ENCODE assay signal across 8 cellular contexts in genomic region chr11:794766-795637, GRCh38. TPM values are rescaled to one million over a fixed set of nuclear protein-coding genes. Genes with fewer than 3 reads are reported as not detected.
DNase-seq lines count a peak whose midpoint lies in the region; ATAC-seq, FAIRE-seq and TF ChIP-seq lines count a peak whose summit lies in the region.
"Had no signal": no experiment of that assay in that cellular context is flagged by ENCODE, and none has a peak within 500 bp of the region (broad histone marks: within the 10 kb centered on the region; RNA-seq: fewer than 3 reads in every experiment).

No MANE protein-coding gene starts in this region.

- TF ChIP-seq CTCF in PC-3 (conservative IDR thresholded peaks at IDR 0.05; ENCODE audit: low read depth, low read length) (no peak), endothelial cell (IDR thresholded peaks at IDR 0.05; ENCODE audit: unreplicated experiment) (no peak)

- H3K27me3 Mint-ChIP-seq in endothelial cell (ENCODE audit: unreplicated experiment), result peaks cover 9% of the 10 kb centered on the region

- no peaks in the 10 kb centered on the region for H3K9me3 ChIP-seq in PC-3 (ENCODE audit: low read length)
- H3K9me3 ChIP-seq in small intestine (ENCODE audit: control insufficient read depth, low read depth), result no peaks in the 10 kb centered on the region
- no peaks in the 10 kb centered on the region for H3K9me3 ChIP-seq in trophoblast cell (ENCODE audit: insufficient read depth, low read depth, low read length)

- no peak overlapping the region for H4K8ac ChIP-seq in trophoblast cell (ENCODE audit: low read depth, low read length)

- WGBS in small intestine, 3 donors, result 25 to 51% (median 40%) methylated on average over 33 to 38 of the region's 38 CpGs
- no CpG with 5 or more reads among the region's 38 CpGs for WGBS in trophoblast cell (ENCODE audit: extremely low coverage, insufficient coverage, insufficient read length)

- no peak overlapping the region for H3K4ac ChIP-seq in trophoblast cell (ENCODE audit: low read depth, low read length)

- no TSS peak for BruUV-seq in PC-3 (replicated peaks; lab: Mats Ljungman, UMichigan)

- H3K79me1 ChIP-seq in trophoblast cell (ENCODE audit: low read length), result peaks cover 6% of the 10 kb centered on the region

- no peak overlapping the region for H2BK12ac ChIP-seq in trophoblast cell (ENCODE audit: low read length)

- no peak overlapping the region for H3K14ac ChIP-seq in trophoblast cell (ENCODE audit: low read length)

- H3K4me3 ChIP-seq in PC-3 (ENCODE audit: low read length) (peak overlapping the region; percentile 94), small intestine (ENCODE audit: low read depth in 1 of 2, low read length in 2 of 2) (peak overlapping the region in 1 of 2 donors; percentile 60), trophoblast cell (ENCODE audit: low read depth, low read length) (no peak overlapping the region)

- H2AFZ ChIP-seq in PC-3 (ENCODE audit: low read length), result no peak overlapping the region
- H2AFZ ChIP-seq in trophoblast cell (ENCODE audit: insufficient read depth, low read length, poor library complexity), result no peak overlapping the region

- ATAC-seq in PC-3, result no peak

- H4K20me1 ChIP-seq in PC-3 (ENCODE audit: low read length), result no peaks in the 10 kb centered on the region

- H3K9me3 Mint-ChIP-seq in endothelial cell (ENCODE audit: unreplicated experiment), result no peaks in the 10 kb centered on the region

- H3K27ac ChIP-seq in PC-3 (ENCODE audit: low read length) (no peak overlapping the region), small intestine (ENCODE audit: low read depth in 1 of 2, low read length in 1 of 2) (peak overlapping the region in 1 of 2 donors; percentile 30), trophoblast cell (ENCODE audit: low read depth, low read length) (no peak overlapping the region)

- H3K4me3 Mint-ChIP-seq in endothelial cell (ENCODE audit: unreplicated experiment), result peak overlapping the region; percentile 31

- H3K4me1 ChIP-seq in PC-3 (ENCODE audit: insufficient read depth, low read length), result peaks cover 19% of the 10 kb centered on the region
- H3K4me1 ChIP-seq in small intestine (ENCODE audit: control insufficient read depth in 2 of 2, insufficient read depth in 1 of 2, low read depth in 1 of 2, low read length in 1 of 2), result peaks cover 3 to 10% of the 10 kb centered on the region in 2 donors
- peaks cover 17% of the 10 kb centered on the region in 2 experiments for H3K4me1 ChIP-seq in trophoblast cell (ENCODE audit: control insufficient read depth in 1 of 2, insufficient read depth in 2 of 2, low read length in 2 of 2)

- no peaks in the 10 kb centered on the region for H3K27me3 ChIP-seq in PC-3 (ENCODE audit: low read length)
- no peaks in the 10 kb centered on the region for H3K27me3 ChIP-seq in small intestine (ENCODE audit: control insufficient read depth in 2 of 2, insufficient read depth in 2 of 2, low read length in 2 of 2)
- no peaks in the 10 kb centered on the region for H3K27me3 ChIP-seq in trophoblast cell (ENCODE audit: insufficient read depth, low read length)

- peak overlapping the region; percentile 98 for H3K4me2 ChIP-seq in PC-3 (ENCODE audit: low read length)
- no peak overlapping the region for H3K4me2 ChIP-seq in trophoblast cell (ENCODE audit: low read length)

- H2AK5ac ChIP-seq in trophoblast cell (ENCODE audit: low read length), result no peak overlapping the region

- H3K9ac ChIP-seq in PC-3 (ENCODE audit: low read length) (no peak overlapping the region; the same call in 1 of the 2 replicates), trophoblast cell (ENCODE audit: low read length) (no peak overlapping the region)

- peaks cover 24% of the 10 kb centered on the region for H3K79me2 ChIP-seq in PC-3 (ENCODE audit: low read length)
- peaks cover 6% of the 10 kb centered on the region for H3K79me2 ChIP-seq in trophoblast cell (ENCODE audit: control insufficient read depth, insufficient read depth, low read length, poor library complexity)

- no peak overlapping the region for H2BK5ac ChIP-seq in trophoblast cell (ENCODE audit: low read depth, low read length, poor library complexity)

- H3K18ac ChIP-seq in trophoblast cell (ENCODE audit: low read length), result no peak overlapping the region

- peaks cover 4% of the 10 kb centered on the region for H3F3A ChIP-seq in PC-3 (ENCODE audit: low read length, unreplicated experiment)

- H3K9me2 ChIP-seq in PC-3 (replicated peaks; ENCODE audit: low read length), result no peaks in the 10 kb centered on the region

- H3K4me1 Mint-ChIP-seq in endothelial cell (ENCODE audit: unreplicated experiment), result no peaks in the 10 kb centered on the region

- no peak overlapping the region for H3K23ac ChIP-seq in trophoblast cell (ENCODE audit: low read length)

- intact Hi-C loops in PC-3 (cut with micrococcal nuclease), result no loop called here

- POLR2A ChIA-PET in PC-3 (lab: Charles Lee; ENCODE audit: unreplicated experiment), result interaction anchor here (0.6 kb wide), 1 partner anchor 38 kb away, joined by 3 read pairs; no protein-coding TSS in a partner anchor

- CTCF ChIA-PET in PC-3 (lab: Charles Lee), result no interaction called here

- H2BK120ac ChIP-seq in trophoblast cell (ENCODE audit: insufficient read depth, low read length, poor library complexity), result no peak overlapping the region

- TF ChIP-seq POLR2A in GM12892 (IDR thresholded peaks at IDR 0.05; ENCODE audit: low read depth, low read length), result no peak

- no peak overlapping the region for H4K91ac ChIP-seq in trophoblast cell (ENCODE audit: low read depth, low read length)

- H3K36me3 ChIP-seq in PC-3 (ENCODE audit: low read depth, low read length) (no peaks in the 10 kb centered on the region; the same call in 1 of the 2 replicates), small intestine (ENCODE audit: control insufficient read depth in 2 of 2, insufficient read depth in 2 of 2, low read length in 2 of 2) (peaks cover 0 to 5% of the 10 kb centered on the region in 2 donors), trophoblast cell (ENCODE audit: control insufficient read depth in 1 of 2, insufficient read depth in 2 of 2, low read length in 2 of 2) (peaks cover 48% of the 10 kb centered on the region in 2 experiments)

- DNase-seq in GM12892 (ENCODE audit: insufficient read length) (no peak), PC-3 (no peak), endothelial cell (ENCODE audit: low spot score) (no peak), small intestine (peak; percentile 37), GOT3 (lab: John Stamatoyannopoulos, UW) (no peak), trophoblast cell (no peak)
- DNase-seq in stimulated activated CD4-positive, alpha-beta T cell treated with anti-CD3 and anti-CD28 coated beads, Interleukin-4, amount 100 ng/mL, for 4 hours, result no peak
- DNase-seq: activated CD4-positive, CD25-positive, alpha-beta regulatory T cell treated with anti-CD3 and anti-CD28 coated beads, Interleukin-2, amount 50 U/mL, for 72 hours had no signal

- FAIRE-seq in GM12892 (lab: Jason Lieb, UNC), result peak; percentile 64
- FAIRE-seq in small intestine (lab: Jason Lieb, UNC), result no peak

- H3K27ac Mint-ChIP-seq in endothelial cell (ENCODE audit: unreplicated experiment), result no peak overlapping the region

- no peaks in the 10 kb centered on the region for H3K36me3 Mint-ChIP-seq in endothelial cell (ENCODE audit: low read depth, unreplicated experiment)

- H4K12ac ChIP-seq in trophoblast cell (ENCODE audit: low read depth, low read length), result no peak overlapping the region

RNA-seq across cellular contexts. Expression of gene SLC25A22, which starts 3.1 kb away (rescaled TPM):
- 5.7 TPM for polyA plus RNA-seq in GM12892 (2012; ENCODE audit: missing spikeins)
- total RNA-seq in PC-3 (2014; rRNA removed), result 32.7 and 42.3 TPM in 2 replicates
- 17.8 TPM for total RNA-seq in endothelial cell (ENCODE audit: unreplicated experiment)
- 10 to 100 TPM; 10.5 to 21.9 (median 10.5) TPM for polyA plus RNA-seq in small intestine
- 14.5 and 14.7 TPM in 2 replicates for polyA plus RNA-seq in trophoblast cell (2013)

RNA-seq across cellular contexts. Expression of gene CEND1, which starts 5.1 kb away (rescaled TPM):
- polyA plus RNA-seq in GM12892 (2012; ENCODE audit: missing spikeins), result 1.9 TPM
- total RNA-seq in PC-3 (2014; rRNA removed), result not detected in 2 replicates
- not detected for total RNA-seq in endothelial cell (ENCODE audit: unreplicated experiment)
- polyA plus RNA-seq in small intestine, result 1 to 10 TPM in 1 of 3 donors, not detected in 2; 3.3 TPM
- polyA plus RNA-seq in trophoblast cell (2013), result not detected in 2 replicates

RNA-seq across cellular contexts. Expression of gene PIDD1, which starts 10.0 kb away (rescaled TPM):
- polyA plus RNA-seq in GM12892 (2012; ENCODE audit: missing spikeins), result 5.0 TPM
- total RNA-seq in PC-3 (2014; rRNA removed) (11.7 and 14.9 TPM in 2 replicates), endothelial cell (ENCODE audit: unreplicated experiment) (13.7 TPM)
- polyA plus RNA-seq in small intestine, result 10 to 100 TPM; 20.7 to 47.0 (median 36.5) TPM
- polyA plus RNA-seq in trophoblast cell (2013), result 27.8 and 28.7 TPM in 2 replicates

RNA-seq across cellular contexts. Expression of gene RPLP2, which starts 14.8 kb away (rescaled TPM):
- polyA plus RNA-seq in GM12892 (2012; ENCODE audit: missing spikeins), result 3,963 TPM
- total RNA-seq in PC-3 (2014; rRNA removed) (897 and 964 TPM in 2 replicates), endothelial cell (ENCODE audit: unreplicated experiment) (2,188 TPM)
- 1,000 to 10,000 TPM; 1,144 to 2,714 (median 1,384) TPM for polyA plus RNA-seq in small intestine
- polyA plus RNA-seq in trophoblast cell (2013), result 4,387 and 4,434 TPM in 2 replicates

RNA-seq across cellular contexts. Expression of gene GATD1, which starts 17.7 kb away (rescaled TPM):
- 19.1 TPM for polyA plus RNA-seq in GM12892 (2012; ENCODE audit: missing spikeins)
- 38.9 and 39.7 TPM in 2 replicates for total RNA-seq in PC-3 (2014; rRNA removed)
- total RNA-seq in endothelial cell (ENCODE audit: unreplicated experiment), result 36.5 TPM
- 10 to 100 TPM; 12.2 to 46.0 (median 13.6) TPM for polyA plus RNA-seq in small intestine
- 27.9 and 28.1 TPM in 2 replicates for polyA plus RNA-seq in trophoblast cell (2013)
